In genomic region chr6:139531148-139531547, GRCh38 we compare ENCODE assay signal across 9 cellular contexts.
DNase-seq lines count a peak whose midpoint lies in the region; ATAC-seq and TF ChIP-seq lines count a peak whose summit lies in the region.
"Had no signal": no experiment of that assay in that cellular context is flagged by ENCODE, and none has a peak within 500 bp of the region (broad histone marks: within the 10 kb centered on the region; RNA-seq: fewer than 3 reads in every experiment).

No MANE protein-coding gene starts in this region.

- H3K36me3 Mint-ChIP-seq in T-cell (no peaks in the 10 kb centered on the region), endothelial cell (ENCODE audit: low read depth, unreplicated experiment) (no peaks in the 10 kb centered on the region)

- H3K27me3 Mint-ChIP-seq in T-cell = peaks cover 3 to 5% of the 10 kb centered on the region in 2 donors
- no peaks in the 10 kb centered on the region for H3K27me3 Mint-ChIP-seq in endothelial cell (ENCODE audit: unreplicated experiment)

- peak overlapping the region; percentile 61 for H3K27ac ChIP-seq in effector memory CD4-positive, alpha-beta T cell (ENCODE audit: insufficient read depth, low read length, poor library complexity, severe bottlenecking)

- POLR2A ChIA-PET in T-cell (lab: Charles Lee) = interaction anchor here in 1 of 2 donors (0.6 to 1.9 kb wide), 3 partner anchors 29 to 157 kb away, joined by 3 to 8 read pairs (median 3); partner anchors contain the start of gene CITED2

- no peaks in the 10 kb centered on the region for H3K9me3 ChIP-seq in effector memory CD4-positive, alpha-beta T cell (ENCODE audit: control insufficient read depth, low read length)

- H3K4me1 Mint-ChIP-seq in T-cell (peaks cover 22 to 52% (median 44%) of the 10 kb centered on the region in 3 donors), endothelial cell (ENCODE audit: unreplicated experiment) (peaks cover 26% of the 10 kb centered on the region)

- ATAC-seq in T-cell (replicated peaks in 1 of 4) (peak; percentile 83 to 89 (median 86)), GM21367 (IDR thresholded peaks at IDR 0.05; ENCODE audit: unreplicated experiment) (no peak), HG03135 (IDR thresholded peaks at IDR 0.05; ENCODE audit: unreplicated experiment) (no peak)

- peak overlapping the region; percentile 33 to 69 (median 59) for H3K4me3 Mint-ChIP-seq in T-cell
- no peak overlapping the region for H3K4me3 Mint-ChIP-seq in endothelial cell (ENCODE audit: unreplicated experiment)
- H3K4me3 Mint-ChIP-seq: naive B cell had no signal

- no peaks in the 10 kb centered on the region for H3K27me3 ChIP-seq in effector memory CD4-positive, alpha-beta T cell (replicated peaks; ENCODE audit: control insufficient read depth, insufficient read depth, low read length, poor library complexity, severe bottlenecking)

- H3K4me1 ChIP-seq in effector memory CD4-positive, alpha-beta T cell (ENCODE audit: control insufficient read depth, insufficient read depth, low read length, poor library complexity, severe bottlenecking) = peaks cover 27% of the 10 kb centered on the region

- peak; percentile 6 for DNase-seq in activated CD4-positive, CD25-positive, alpha-beta regulatory T cell treated with anti-CD3 and anti-CD28 coated beads, Interleukin-2, amount 50 U/mL, for 16 hours (ENCODE audit: low read depth, low spot score)
- no peak for DNase-seq in activated CD4-positive, CD25-positive, alpha-beta regulatory T cell treated with anti-CD3 and anti-CD28 coated beads, Interleukin-2, amount 50 U/mL, for 72 hours
- DNase-seq in T-cell (peak in 31 of 34 experiments; percentile 6 to 49 (median 24)), endothelial cell (ENCODE audit: low spot score) (no peak)
- DNase-seq in effector memory CD4-positive, alpha-beta T cell = peak; percentile 32 to 41 (median 36)
- peak; percentile 14 to 19 for DNase-seq in stimulated activated CD8-positive, alpha-beta memory T cell treated with anti-CD3 and anti-CD28 coated beads, Interleukin-7, amount 100 ng/mL, for 4 hours (ENCODE audit: low read depth in 2 of 2)
- DNase-seq: naive B cell had no signal

- H3K4me3 ChIP-seq in effector memory CD4-positive, alpha-beta T cell (ENCODE audit: insufficient read depth, low read depth, low read length, poor library complexity, severe bottlenecking) = peak overlapping the region; percentile 19

- H3K27ac Mint-ChIP-seq in T-cell (peak overlapping the region; percentile 95 to 97), endothelial cell (ENCODE audit: unreplicated experiment) (no peak overlapping the region)
- H3K27ac Mint-ChIP-seq: naive B cell had no signal

- TF ChIP-seq CTCF in endothelial cell (IDR thresholded peaks at IDR 0.05; ENCODE audit: unreplicated experiment) = no peak

- CTCF ChIA-PET in T-cell (lab: Charles Lee) = interaction anchor here in 1 of 2 donors (0.6 to 1.5 kb wide), 5 partner anchors 9 to 239 kb away, joined by 3 to 4 read pairs (median 3); partner anchors contain the start of gene TXLNB

- H3K36me3 ChIP-seq in effector memory CD4-positive, alpha-beta T cell (ENCODE audit: control insufficient read depth, insufficient read depth, low read length) = no peaks in the 10 kb centered on the region

- H3K9me3 Mint-ChIP-seq in T-cell = no peaks in the 10 kb centered on the region
- H3K9me3 Mint-ChIP-seq in endothelial cell (ENCODE audit: unreplicated experiment) = no peaks in the 10 kb centered on the region

Comparison
In these comparisons a context has a peak if more than half of its experiments do, and no peak if none do; other contexts are left out.
1. DNase-seq: peak in activated CD4-positive, CD25-positive, alpha-beta regulatory T cell treated with anti-CD3 and anti-CD28 coated beads, Interleukin-2, amount 50 U/mL, for 16 hours (single experiment), T-cell (31 of 34), effector memory CD4-positive, alpha-beta T cell (3 of 3) and stimulated activated CD8-positive, alpha-beta memory T cell treated with anti-CD3 and anti-CD28 coated beads, Interleukin-7, amount 100 ng/mL, for 4 hours (2 of 2); none in activated CD4-positive, CD25-positive, alpha-beta regulatory T cell treated with anti-CD3 and anti-CD28 coated beads, Interleukin-2, amount 50 U/mL, for 72 hours (single experiment) and endothelial cell (single experiment).
2. ATAC-seq: peak in T-cell (4 of 4); none in GM21367 (single experiment) and HG03135 (single experiment).